ENCODE assay signal across 8 cellular contexts in genomic region chr1:82775402-82776000, GRCh38.
DNase-seq lines count a peak whose midpoint lies in the region; ATAC-seq and TF ChIP-seq lines count a peak whose summit lies in the region.

No MANE protein-coding gene starts in this region.

- DNase-seq in COLO829 (ENCODE audit: low spot score) (peak; percentile 34), HT-29 (ENCODE audit: low spot score) (peak; percentile 81), heart right ventricle (peak in 1 of 2 donors; percentile 21), NCI-H1048 (lab: John Stamatoyannopoulos, UW) (no peak), sigmoid colon (no peak), NOMO-1 treated with DMSO at 0.1 percent for 48 hours (lab: John Stamatoyannopoulos, UW; ENCODE audit: unreplicated experiment) (no peak)
- peak; percentile 58 for DNase-seq in activated CD8-positive, alpha-beta T cell treated with anti-CD3 and anti-CD28 coated beads for 36 hours
- peak; percentile 18 for DNase-seq in stimulated activated CD4-positive, alpha-beta T cell treated with anti-CD3 and anti-CD28 coated beads, Interleukin-4, amount 100 ng/mL, for 24 hours

- ATAC-seq in activated CD8-positive, alpha-beta T cell treated with anti-CD3 and anti-CD28 coated beads for 36 hours, result no peak
- ATAC-seq in heart right ventricle, result no peak

- H3K27me3 ChIP-seq in heart right ventricle (no peaks in the 10 kb centered on the region), sigmoid colon (no peaks in the 10 kb centered on the region)

- no peak for TF ChIP-seq EP300 in sigmoid colon (IDR thresholded peaks at IDR 0.05)

- H3K4me3 Mint-ChIP-seq in activated CD8-positive, alpha-beta T cell treated with anti-CD3 and anti-CD28 coated beads for 36 hours, result no peak overlapping the region

- CTCF ChIA-PET in activated CD8-positive, alpha-beta T cell treated with anti-CD3 and anti-CD28 coated beads for 36 hours (lab: Charles Lee), result interaction anchor here (0.9 to 1.8 kb wide), 5 partner anchors 8 to 21 kb away, joined by 3 to 10 read pairs (median 4); no protein-coding TSS in a partner anchor

- no peaks in the 10 kb centered on the region for H3K4me1 ChIP-seq in heart right ventricle
- H3K4me1 ChIP-seq in sigmoid colon, result no peaks in the 10 kb centered on the region

- peak; percentile 60 for TF ChIP-seq CTCF in activated CD8-positive, alpha-beta T cell treated with anti-CD3 and anti-CD28 coated beads for 36 hours (IDR thresholded peaks at IDR 0.05)
- TF ChIP-seq CTCF in heart right ventricle (IDR thresholded peaks at IDR 0.05), result peak in 7 of 9 donors; percentile 32 to 55 (median 37)
- TF ChIP-seq CTCF in sigmoid colon (IDR thresholded peaks at IDR 0.05), result peak in 1 of 4 experiments; percentile 25

- no peaks in the 10 kb centered on the region for H3K4me1 Mint-ChIP-seq in activated CD8-positive, alpha-beta T cell treated with anti-CD3 and anti-CD28 coated beads for 36 hours (ENCODE audit: low read depth)

- H3K36me3 ChIP-seq in heart right ventricle (no peaks in the 10 kb centered on the region), sigmoid colon (no peaks in the 10 kb centered on the region)

- H3K27me3 Mint-ChIP-seq in activated CD8-positive, alpha-beta T cell treated with anti-CD3 and anti-CD28 coated beads for 36 hours, result no peaks in the 10 kb centered on the region

- H3K27ac ChIP-seq in heart right ventricle (no peak overlapping the region), sigmoid colon (no peak overlapping the region)

- POLR2A ChIA-PET in activated CD8-positive, alpha-beta T cell treated with anti-CD3 and anti-CD28 coated beads for 36 hours (lab: Charles Lee), result no interaction called here

- no peak overlapping the region for H3K27ac Mint-ChIP-seq in activated CD8-positive, alpha-beta T cell treated with anti-CD3 and anti-CD28 coated beads for 36 hours

- intact Hi-C loops in activated CD8-positive, alpha-beta T cell treated with anti-CD3 and anti-CD28 coated beads for 36 hours (cut with micrococcal nuclease), result no loop called here
- intact Hi-C loops in heart right ventricle (cut with DNase I) (no loop called here), sigmoid colon (cut with DNase I) (no loop called here)

- H3K4me3 ChIP-seq in heart right ventricle, result no peak overlapping the region
- H3K4me3 ChIP-seq in sigmoid colon, result no peak overlapping the region

- H3K9me3 ChIP-seq in heart right ventricle (peaks cover 0 to 19% (median 0%) of the 10 kb centered on the region in 11 donors), sigmoid colon (no peaks in the 10 kb centered on the region)

- no peak for TF ChIP-seq POLR2A in sigmoid colon (IDR thresholded peaks at IDR 0.05)

- no peaks in the 10 kb centered on the region for H3K36me3 Mint-ChIP-seq in activated CD8-positive, alpha-beta T cell treated with anti-CD3 and anti-CD28 coated beads for 36 hours (ENCODE audit: low read depth)

- 85 to 88% methylated on average over 12 of the region's 12 CpGs for WGBS in heart right ventricle, 2 donors
- WGBS in sigmoid colon, 2 donors, result 74 to 88% methylated on average over 12 of the region's 12 CpGs

- no peaks in the 10 kb centered on the region for H3K9me3 Mint-ChIP-seq in activated CD8-positive, alpha-beta T cell treated with anti-CD3 and anti-CD28 coated beads for 36 hours

Comparison
In these comparisons a context has a peak if more than half of its experiments do, and no peak if none do; other contexts are left out.
1. DNase-seq: peak in COLO829 (single experiment), HT-29 (single experiment), activated CD8-positive, alpha-beta T cell treated with anti-CD3 and anti-CD28 coated beads for 36 hours (single experiment) and stimulated activated CD4-positive, alpha-beta T cell treated with anti-CD3 and anti-CD28 coated beads, Interleukin-4, amount 100 ng/mL, for 24 hours (single experiment); none in NCI-H1048 (single experiment), sigmoid colon (single experiment) and NOMO-1 treated with DMSO at 0.1 percent for 48 hours (single experiment).